29 cellular contexts compared by ENCODE assay signal in the genomic region with DNA sequence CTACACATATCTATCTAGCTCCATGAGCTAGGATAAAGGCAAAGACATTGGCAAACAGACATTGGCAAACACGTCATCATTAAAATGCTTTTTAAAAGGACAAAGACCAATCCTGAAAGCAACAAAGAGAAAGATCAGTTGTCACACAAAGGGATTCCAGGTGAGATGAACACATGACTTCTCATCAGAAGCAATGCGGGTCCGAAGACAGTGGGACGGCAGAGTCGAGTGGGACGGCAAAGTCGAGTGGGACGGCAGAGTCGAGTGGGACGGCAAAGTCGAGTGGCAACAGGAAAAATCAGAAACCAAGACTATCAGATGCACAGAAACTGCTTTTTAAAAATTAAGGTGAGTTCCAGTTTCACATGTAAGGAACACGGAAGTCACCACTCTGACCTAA.
"Had no signal": no experiment of that assay in that cellular context is flagged by ENCODE, and none has a peak within 500 bp of the region (broad histone marks: within the 10 kb centered on the region; RNA-seq: fewer than 3 reads in every experiment).

No MANE protein-coding gene starts in this region.

- H3K27ac Mint-ChIP-seq: activated CD4-positive, alpha-beta memory T cell treated with anti-CD3 and anti-CD28 coated beads for 36 hours; activated CD4-positive, alpha-beta T cell treated with anti-CD3 and anti-CD28 coated beads, Interleukin-2, amount 10 ng/mL, durations not matched to agents 24 days and 14 days; activated naive CD4-positive, alpha-beta T cell treated with anti-CD3 and anti-CD28 coated beads, Interleukin-2, amount 50 U/mL, for 24 hours; activated naive CD8-positive, alpha-beta T cell treated with anti-CD3 and anti-CD28 coated beads, Interleukin-2, amount 50 U/mL, for 24 hours; activated T-helper 2 cell treated with anti-CD3 and anti-CD28 coated beads, Interferon-gamma antibody, Interleukin-2, Interleukin-4, amounts not matched to agents 10 μg/mL and 5 μg/mL and 100 μg/mL, durations not matched to agents 14 hours and 24 hours and 36 hours; dendritic cell treated with granulocyte-macrophage colony-stimulating factor and Interleukin-4, amounts not matched to agents 40 ng/mL and 50 ng/mL, for 4 days; mesothelial cell of epicardium; naive thymus-derived CD4-positive, alpha-beta T cell; stimulated activated effector memory CD8-positive, alpha-beta T cell treated with anti-CD3 and anti-CD28 coated beads, Interleukin-12 subunit alpha, Interleukin-12 subunit beta, amount 100 ng/mL, for 72 hours; stimulated activated naive CD8-positive, alpha-beta T cell treated with anti-CD3 and anti-CD28 coated beads, Interleukin-15, Interleukin-2, amounts not matched to agents 100 ng/mL and 50 ng/mL, for 24 hours; T-helper 1 cell treated with Interleukin-12 subunit alpha and Interleukin-12 subunit beta and Interleukin-4 antibody, amounts not matched to agents 30 μg/mL and 1 μg/mL, for 36 hours had no signal

- H3K4me3 ChIP-seq: gastrocnemius medialis, pancreas, thoracic aorta, uterus had no signal

- H3K27me3 ChIP-seq: pancreas, uterus had no signal

- H3K36me3 Mint-ChIP-seq: mesothelial cell of epicardium; stimulated activated effector memory CD8-positive, alpha-beta T cell treated with anti-CD3 and anti-CD28 coated beads, Interleukin-12 subunit alpha, Interleukin-12 subunit beta, amount 100 ng/mL, for 72 hours had no signal

- H3K36me3 ChIP-seq: gastrocnemius medialis, pancreas, thoracic aorta, uterus, WERI-Rb-1 had no signal

- H3K27me3 Mint-ChIP-seq: activated CD4-positive, alpha-beta T cell treated with anti-CD3 and anti-CD28 coated beads, Interleukin-2, amount 10 ng/mL, durations not matched to agents 24 days and 14 days; dendritic cell treated with granulocyte-macrophage colony-stimulating factor and Interleukin-4, amounts not matched to agents 40 ng/mL and 50 ng/mL, for 4 days had no signal

- H3K4me1 ChIP-seq: gastrocnemius medialis, pancreas, uterus had no signal

- H3K27ac ChIP-seq: gastrocnemius medialis, pancreas, thoracic aorta, uterus, WERI-Rb-1 had no signal

- DNase-seq: activated CD4-positive, alpha-beta memory T cell treated with anti-CD3 and anti-CD28 coated beads for 36 hours; activated CD4-positive, alpha-beta T cell treated with anti-CD3 and anti-CD28 coated beads, Interleukin-2, amount 10 ng/mL, durations not matched to agents 24 days and 14 days; activated CD4-positive, CD25-positive, alpha-beta regulatory T cell treated with anti-CD3 and anti-CD28 coated beads, Interleukin-2, amount 50 U/mL, for 72 hours; activated naive CD8-positive, alpha-beta T cell treated with anti-CD3 and anti-CD28 coated beads, Interleukin-2, amount 50 U/mL, for 24 hours; activated T-cell treated with anti-CD3 and anti-CD28 coated beads, Interleukin-2, amount 50 U/mL, for 48 hours; amygdala; caudate nucleus; effector CD4-positive, alpha-beta T cell; gastrocnemius medialis; glutamatergic neuron; left ventricle myocardium superior; mammary epithelial cell; naive thymus-derived CD4-positive, alpha-beta T cell; right cardiac atrium; stimulated activated CD4-positive, alpha-beta T cell treated with anti-CD3 and anti-CD28 coated beads, Interleukin-2, amount 100 ng/mL, for 48 hours; SW 1271; T1000; trophoblast cell; uterus; WERI-Rb-1 had no signal

- H3K4me1 Mint-ChIP-seq: activated CD4-positive, alpha-beta T cell treated with anti-CD3 and anti-CD28 coated beads, Interleukin-2, amount 10 ng/mL, durations not matched to agents 24 days and 14 days; activated naive CD4-positive, alpha-beta T cell treated with anti-CD3 and anti-CD28 coated beads, Interleukin-2, amount 50 U/mL, for 24 hours; activated naive CD8-positive, alpha-beta T cell treated with anti-CD3 and anti-CD28 coated beads, Interleukin-2, amount 50 U/mL, for 24 hours; mesothelial cell of epicardium; naive thymus-derived CD4-positive, alpha-beta T cell; stimulated activated effector memory CD8-positive, alpha-beta T cell treated with anti-CD3 and anti-CD28 coated beads, Interleukin-12 subunit alpha, Interleukin-12 subunit beta, amount 100 ng/mL, for 72 hours had no signal

- ATAC-seq: activated naive CD8-positive, alpha-beta T cell treated with anti-CD3 and anti-CD28 coated beads, Interleukin-2, amount 50 U/mL, for 24 hours; gastrocnemius medialis; left ventricle myocardium superior; naive thymus-derived CD4-positive, alpha-beta T cell; pancreas; right cardiac atrium; stimulated activated effector memory CD8-positive, alpha-beta T cell treated with anti-CD3 and anti-CD28 coated beads, Interleukin-12 subunit alpha, Interleukin-12 subunit beta, amount 100 ng/mL, for 72 hours had no signal

- H3K4me3 Mint-ChIP-seq: activated CD4-positive, alpha-beta memory T cell treated with anti-CD3 and anti-CD28 coated beads for 36 hours; activated CD4-positive, alpha-beta T cell treated with anti-CD3 and anti-CD28 coated beads, Interleukin-2, amount 10 ng/mL, durations not matched to agents 24 days and 14 days; activated naive CD4-positive, alpha-beta T cell treated with anti-CD3 and anti-CD28 coated beads, Interleukin-2, amount 50 U/mL, for 24 hours; activated naive CD8-positive, alpha-beta T cell treated with anti-CD3 and anti-CD28 coated beads, Interleukin-2, amount 50 U/mL, for 24 hours; dendritic cell treated with granulocyte-macrophage colony-stimulating factor and Interleukin-4, amounts not matched to agents 40 ng/mL and 50 ng/mL, for 4 days; mesothelial cell of epicardium; naive thymus-derived CD4-positive, alpha-beta T cell; stimulated activated effector memory CD8-positive, alpha-beta T cell treated with anti-CD3 and anti-CD28 coated beads, Interleukin-12 subunit alpha, Interleukin-12 subunit beta, amount 100 ng/mL, for 72 hours; stimulated activated naive CD8-positive, alpha-beta T cell treated with anti-CD3 and anti-CD28 coated beads, Interleukin-15, Interleukin-2, amounts not matched to agents 100 ng/mL and 50 ng/mL, for 24 hours; T-helper 1 cell treated with Interleukin-12 subunit alpha and Interleukin-12 subunit beta and Interleukin-4 antibody, amounts not matched to agents 30 μg/mL and 1 μg/mL, for 36 hours had no signal

- H3K9me3 ChIP-seq: gastrocnemius medialis, pancreas, thoracic aorta, uterus had no signal
